1 cellular context compared by ENCODE assay signal in genomic region chr17:74454197-74455024, GRCh38.
A peak's percentile ranks its signal among the peaks of the same experiment; 100 is the strongest.
TF ChIP-seq lines count a peak whose summit lies in the region.

No MANE protein-coding gene starts in this region.

TF ChIP-seq in K562, 482 proteins besides CTCF, POLR2A, EP300 and RAD21 (continued from another document and continues in another):
- TF ChIP-seq IRF9 (tag; IDR thresholded peaks at IDR 0.05), result no peak
- no peak for TF ChIP-seq PHB2 (IDR thresholded peaks at IDR 0.05; ENCODE audit: low read depth)
- TF ChIP-seq ZNF518B (CRISPR knock-in tag; IDR thresholded peaks at IDR 0.05), result no peak
- TF ChIP-seq POLR2G (IDR thresholded peaks at IDR 0.05; ENCODE audit: low read depth, low read length), result peak; percentile 76
- no peak for TF ChIP-seq HOXB6 (CRISPR knock-in tag; IDR thresholded peaks at IDR 0.05; ENCODE audit: borderline replicate concordance)
- TF ChIP-seq NFYB (IDR thresholded peaks at IDR 0.05; ENCODE audit: extremely low read depth, insufficient read length), result no peak
- no peak for TF ChIP-seq ZNF639 (CRISPR knock-in tag; conservative IDR thresholded peaks at IDR 0.05 in 1 of 2, IDR thresholded peaks at IDR 0.05 in 1 of 2)
- TF ChIP-seq ADNP (tag; IDR thresholded peaks at IDR 0.05), result no peak
- no peak for TF ChIP-seq BCOR (IDR thresholded peaks at IDR 0.05)
- no peak for TF ChIP-seq TAL1 (IDR thresholded peaks at IDR 0.05)
- no peak for TF ChIP-seq ZNF121 (CRISPR knock-in tag; conservative IDR thresholded peaks at IDR 0.05)
- TF ChIP-seq COPS2 (conservative IDR thresholded peaks at IDR 0.05), result no peak
- TF ChIP-seq STAG1 (CRISPR knock-in tag; IDR thresholded peaks at IDR 0.05; ENCODE audit: borderline replicate concordance), result no peak
- TF ChIP-seq ZNF76 (CRISPR knock-in tag; IDR thresholded peaks at IDR 0.05; ENCODE audit: borderline replicate concordance), result no peak
- TF ChIP-seq THAP12 (CRISPR knock-in tag; IDR thresholded peaks at IDR 0.05), result no peak
- no peak for TF ChIP-seq MNT (conservative IDR thresholded peaks at IDR 0.05)
- no peak for TF ChIP-seq ZNF583 (CRISPR knock-in tag; IDR thresholded peaks at IDR 0.05)
- TF ChIP-seq ETS1 (conservative IDR thresholded peaks at IDR 0.05; ENCODE audit: control insufficient read depth, low read depth, low read length), result no peak
- TF ChIP-seq SRSF9 (IDR thresholded peaks at IDR 0.05; ENCODE audit: borderline replicate concordance, low read depth, low read length), result no peak
- TF ChIP-seq ZNF184 (CRISPR knock-in tag; IDR thresholded peaks at IDR 0.05), result no peak
- no peak for TF ChIP-seq NR3C1 (CRISPR knock-in tag; IDR thresholded peaks at IDR 0.05)
- TF ChIP-seq PHF21A (IDR thresholded peaks at IDR 0.05; ENCODE audit: borderline replicate concordance, low read depth), result no peak
- TF ChIP-seq HNRNPUL1 (IDR thresholded peaks at IDR 0.05; ENCODE audit: low read length), result no peak
- TF ChIP-seq ZBTB26 (CRISPR knock-in tag; IDR thresholded peaks at IDR 0.05), result no peak
- no peak for TF ChIP-seq PPARD (CRISPR knock-in tag; IDR thresholded peaks at IDR 0.05)
- TF ChIP-seq SUPT5H (IDR thresholded peaks at IDR 0.05), result 0 out of 2 replicates have a peak, but pooled peaks have one; percentile 21
- TF ChIP-seq MXD1 (CRISPR knock-in tag; IDR thresholded peaks at IDR 0.05; ENCODE audit: borderline replicate concordance, poor library complexity, severe bottlenecking), result no peak
- no peak for TF ChIP-seq RFX5 (IDR thresholded peaks at IDR 0.05; ENCODE audit: low read depth, low read length)
- TF ChIP-seq ERF (CRISPR knock-in tag; IDR thresholded peaks at IDR 0.05), result no peak
- no peak for TF ChIP-seq ZBTB49 (CRISPR knock-in tag; IDR thresholded peaks at IDR 0.05; ENCODE audit: borderline replicate concordance)
- no peak for TF ChIP-seq ZNF79 (CRISPR knock-in tag; IDR thresholded peaks at IDR 0.05; ENCODE audit: low read depth)
- no peak for TF ChIP-seq CC2D1A (IDR thresholded peaks at IDR 0.05)
- TF ChIP-seq VEZF1 (CRISPR knock-in tag; IDR thresholded peaks at IDR 0.05), result no peak; the same call in none of the 2 replicates
- no peak for TF ChIP-seq ZNF274 (IDR thresholded peaks at IDR 0.05; ENCODE audit: borderline replicate concordance, low read depth, low read length)
- TF ChIP-seq WHSC1 (IDR thresholded peaks at IDR 0.05; ENCODE audit: low read length), result no peak
- TF ChIP-seq FOS (IDR thresholded peaks at IDR 0.05; ENCODE audit: extremely low read depth, insufficient read length), result no peak
- TF ChIP-seq ZBTB2 (IDR thresholded peaks at IDR 0.05), result 0 out of 2 replicates have a peak, but pooled peaks have one; percentile 26
- TF ChIP-seq TEAD4 (IDR thresholded peaks at IDR 0.05; ENCODE audit: low read length), result no peak
- no peak for TF ChIP-seq TEAD4 (CRISPR knock-in tag; IDR thresholded peaks at IDR 0.05; ENCODE audit: borderline replicate concordance)
- no peak for TF ChIP-seq KLF6 (CRISPR knock-in tag; IDR thresholded peaks at IDR 0.05; ENCODE audit: borderline replicate concordance)
- TF ChIP-seq ARID1B (IDR thresholded peaks at IDR 0.05), result no peak
- TF ChIP-seq NFATC3 (IDR thresholded peaks at IDR 0.05), result no peak
- TF ChIP-seq GTF2A2 (tag; IDR thresholded peaks at IDR 0.05), result no peak
- TF ChIP-seq SP1 (CRISPR knock-in tag; IDR thresholded peaks at IDR 0.05), result peak; percentile 76; the same call in 1 of the 2 replicates
- TF ChIP-seq ZNF277 (CRISPR knock-in tag; IDR thresholded peaks at IDR 0.05; ENCODE audit: borderline replicate concordance), result no peak
- TF ChIP-seq ZNF174 (CRISPR knock-in tag; IDR thresholded peaks at IDR 0.05), result no peak
- no peak for TF ChIP-seq IFI16 (CRISPR knock-in tag; IDR thresholded peaks at IDR 0.05)
